In genomic region chr16:66521951-66522771, GRCh38 we compare ENCODE assay signal across 8 cellular contexts. TPM values are rescaled to one million over a fixed set of nuclear protein-coding genes. Genes with fewer than 3 reads are reported as not detected.
DNase-seq lines count a peak whose midpoint lies in the region; ATAC-seq and TF ChIP-seq lines count a peak whose summit lies in the region.

No MANE protein-coding gene starts in this region.

- H3K27me3 ChIP-seq in breast epithelium (no peaks in the 10 kb centered on the region), subcutaneous abdominal adipose tissue (ENCODE audit: control insufficient read depth in 5 of 5, insufficient read depth in 4 of 5, low read length in 5 of 5) (no peaks in the 10 kb centered on the region)

- no peaks in the 10 kb centered on the region for H3K27me3 Mint-ChIP-seq in naive B cell

- peak overlapping the region in 2 of 5 donors; percentile 25 to 37 for H3K9ac ChIP-seq in subcutaneous abdominal adipose tissue (ENCODE audit: low read length in 5 of 5)

- H3K9me3 ChIP-seq in breast epithelium (no peaks in the 10 kb centered on the region), subcutaneous abdominal adipose tissue (ENCODE audit: control insufficient read depth in 5 of 5, low read length in 5 of 5) (no peaks in the 10 kb centered on the region)

- H3K9me3 Mint-ChIP-seq in naive B cell = no peaks in the 10 kb centered on the region

- DNase-seq in UCSD-AML1 (lab: John Stamatoyannopoulos, UW; ENCODE audit: unreplicated experiment) = peak; percentile 85
- peak in 1 of 2 donors; percentile 67 for DNase-seq in breast epithelium (ENCODE audit: low spot score in 2 of 2)
- peak; percentile 17 for DNase-seq in naive B cell
- DNase-seq in NCI-H510A treated with DMSO at 0.1 percent for 48 hours (lab: John Stamatoyannopoulos, UW) = no peak
- DNase-seq in NCI-H2107 (lab: John Stamatoyannopoulos, UW) = no peak

- TF ChIP-seq POLR2A in breast epithelium (IDR thresholded peaks at IDR 0.05) = no peak

- TF ChIP-seq CTCF in breast epithelium (IDR thresholded peaks at IDR 0.05) = no peak

- H3K36me3 ChIP-seq in breast epithelium (no peaks in the 10 kb centered on the region), subcutaneous abdominal adipose tissue (ENCODE audit: control insufficient read depth in 5 of 5, insufficient read depth in 5 of 5, low read length in 5 of 5) (peaks cover 0 to 44% (median 25%) of the 10 kb centered on the region in 5 donors)

- H3K4me3 ChIP-seq in breast epithelium (no peak overlapping the region), subcutaneous abdominal adipose tissue (ENCODE audit: low read depth in 1 of 5, low read length in 5 of 5) (peak overlapping the region in 2 of 5 donors; percentile 12 to 17)

- H3K27ac ChIP-seq in breast epithelium = peak overlapping the region; percentile 76 to 86
- H3K27ac ChIP-seq in subcutaneous abdominal adipose tissue (ENCODE audit: low read depth, low read length) = peak overlapping the region; percentile 84

- peaks cover 0 to 5% of the 10 kb centered on the region in 2 donors for H3K36me3 Mint-ChIP-seq in naive B cell

- intact Hi-C loops in breast epithelium (cut with DNase I; ENCODE audit: low total_unique reads) = no loop called here

- H3K4me3 Mint-ChIP-seq in naive B cell = peak overlapping the region in 7 of 8 donors; percentile 53 to 94 (median 76)

- H3K4me1 Mint-ChIP-seq in naive B cell = peaks cover 61 to 97% (median 88%) of the 10 kb centered on the region in 3 donors

- ATAC-seq in GM19351 (IDR thresholded peaks at IDR 0.05; ENCODE audit: unreplicated experiment) = peak; percentile 63
- peak; percentile 42 for ATAC-seq in HG03520 (IDR thresholded peaks at IDR 0.05; ENCODE audit: unreplicated experiment)
- ATAC-seq in naive B cell (ENCODE audit: low read depth in 2 of 2) = no peak

- peak overlapping the region; percentile 86 to 100 (median 96) for H3K27ac Mint-ChIP-seq in naive B cell

- peaks cover 12 to 17% of the 10 kb centered on the region in 2 donors for H3K4me1 ChIP-seq in breast epithelium
- H3K4me1 ChIP-seq in subcutaneous abdominal adipose tissue (ENCODE audit: control insufficient read depth in 5 of 5, insufficient read depth in 5 of 5, low read length in 5 of 5) = peaks cover 23 to 82% (median 73%) of the 10 kb centered on the region in 5 donors

RNA-seq across cellular contexts. Expression of gene TK2, which starts 27.8 kb away (rescaled TPM):
- total RNA-seq in breast epithelium = 10 to 100 TPM; 33.1 to 98.4 (median 40.4) TPM
- polyA plus RNA-seq in naive B cell (ENCODE audit: low read depth in 6 of 6) = 1 to 10 TPM; 1.8 to 5.9 (median 3.8) TPM

RNA-seq across cellular contexts. Expression of gene CKLF, which starts 30.2 kb away (rescaled TPM):
- total RNA-seq in breast epithelium = 10 to 100 TPM; 36.6 to 62.6 (median 44.9) TPM
- 100 to 1,000 TPM in 1 of 6 donors, 10 to 100 TPM in 5; 55.2 to 108 (median 67.7) TPM for polyA plus RNA-seq in naive B cell (ENCODE audit: low read depth in 6 of 6)

RNA-seq across cellular contexts. Expression of gene CMTM1, which starts 44.1 kb away (rescaled TPM):
- 1 to 10 TPM; 1.6 to 2.9 (median 1.9) TPM for total RNA-seq in breast epithelium
- polyA plus RNA-seq in naive B cell (ENCODE audit: low read depth in 6 of 6) = under 1 TPM in 4 of 6 donors, not detected in 2; 0.49 to 0.97 (median 0.70) TPM

RNA-seq across cellular contexts. Expression of gene CMTM2, which starts 57.1 kb away (rescaled TPM):
- total RNA-seq in breast epithelium = not detected
- 1 to 10 TPM in 3 of 6 donors, not detected in 3; 1.0 to 4.1 (median 2.7) TPM for polyA plus RNA-seq in naive B cell (ENCODE audit: low read depth in 6 of 6)

Comparison
In these comparisons a context has a peak if more than half of its experiments do, and no peak if none do; other contexts are left out.
1. ATAC-seq: peak in GM19351 (single experiment) and HG03520 (single experiment); none in naive B cell (0 of 2).
2. DNase-seq: peak in UCSD-AML1 (single experiment) and naive B cell (single experiment); none in NCI-H510A treated with DMSO at 0.1 percent for 48 hours (single experiment) and NCI-H2107 (single experiment).